In the genomic region with DNA sequence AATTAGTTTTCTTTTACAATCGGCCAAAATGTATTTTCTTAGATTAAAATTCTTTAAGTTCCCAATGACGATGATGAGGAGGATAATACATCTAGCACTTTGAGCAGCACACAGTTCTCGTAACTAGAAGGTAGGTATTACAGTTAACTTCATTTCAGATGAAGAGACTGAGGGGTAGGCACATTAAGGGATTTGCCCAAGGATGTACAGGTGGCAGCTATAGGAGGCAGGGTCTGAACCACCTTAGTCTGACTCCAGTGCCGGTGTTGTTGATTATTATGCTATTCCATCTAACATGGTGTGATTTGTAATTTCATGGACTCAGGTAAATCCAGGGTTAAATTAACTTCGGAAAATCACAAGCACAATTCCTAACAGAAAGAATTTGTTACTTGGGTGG, we compare ENCODE assay signal across 15 cellular contexts. TPM values are rescaled to one million over a fixed set of nuclear protein-coding genes. Genes with fewer than 3 reads are reported as not detected.
DNase-seq lines count a peak whose midpoint lies in the region; ATAC-seq and TF ChIP-seq lines count a peak whose summit lies in the region.
"Had no signal": no experiment of that assay in that cellular context is flagged by ENCODE, and none has a peak within 500 bp of the region (broad histone marks: within the 10 kb centered on the region; RNA-seq: fewer than 3 reads in every experiment).

No MANE protein-coding gene starts in this region.

- ATAC-seq in naive thymus-derived CD8-positive, alpha-beta T cell: peak; percentile 16 to 20
- ATAC-seq in GM21528 (IDR thresholded peaks at IDR 0.05; ENCODE audit: low FRiP score, unreplicated experiment) (no peak), GM21423 (IDR thresholded peaks at IDR 0.05; ENCODE audit: unreplicated experiment) (no peak)
- ATAC-seq: activated CD4-positive, CD25-positive, alpha-beta regulatory T cell treated with anti-CD3 and anti-CD28 coated beads, Interleukin-2, amount 50 U/mL, for 24 hours had no signal

- H3K4me3 Mint-ChIP-seq in activated CD4-positive, alpha-beta T cell treated with anti-CD3 and anti-CD28 coated beads, Interleukin-2, amount 10 ng/mL, durations not matched to agents 24 days and 14 days: peak overlapping the region; percentile 92
- peak overlapping the region; percentile 89 for H3K4me3 Mint-ChIP-seq in activated naive CD4-positive, alpha-beta T cell treated with anti-CD3 and anti-CD28 coated beads for 36 hours
- H3K4me3 Mint-ChIP-seq in naive thymus-derived CD8-positive, alpha-beta T cell: peak overlapping the region; percentile 82 to 97 (median 92)

- peaks cover 54% of the 10 kb centered on the region for H3K4me1 Mint-ChIP-seq in activated CD4-positive, alpha-beta T cell treated with anti-CD3 and anti-CD28 coated beads, Interleukin-2, amount 10 ng/mL, durations not matched to agents 24 days and 14 days
- H3K4me1 Mint-ChIP-seq in activated naive CD4-positive, alpha-beta T cell treated with anti-CD3 and anti-CD28 coated beads for 36 hours (ENCODE audit: low read depth): peaks cover 48% of the 10 kb centered on the region
- peaks cover 35 to 64% (median 60%) of the 10 kb centered on the region in 4 donors for H3K4me1 Mint-ChIP-seq in naive thymus-derived CD8-positive, alpha-beta T cell

- no peaks in the 10 kb centered on the region for H3K9me3 Mint-ChIP-seq in activated CD4-positive, alpha-beta T cell treated with anti-CD3 and anti-CD28 coated beads, Interleukin-2, amount 10 ng/mL, durations not matched to agents 24 days and 14 days
- peaks cover 7% of the 10 kb centered on the region for H3K9me3 Mint-ChIP-seq in activated naive CD4-positive, alpha-beta T cell treated with anti-CD3 and anti-CD28 coated beads for 36 hours
- H3K9me3 Mint-ChIP-seq in naive thymus-derived CD8-positive, alpha-beta T cell: peaks cover 0 to 6% (median 0%) of the 10 kb centered on the region in 9 donors

- H3K4me3 ChIP-seq in Loucy (ENCODE audit: low read length, poor library complexity, severe bottlenecking): peak overlapping the region; percentile 63

- no peak overlapping the region for H2AFZ ChIP-seq in Loucy (ENCODE audit: low read length)

- H3K9me2 ChIP-seq in Loucy (replicated peaks; ENCODE audit: low read depth, low read length): no peaks in the 10 kb centered on the region

- peaks cover 49% of the 10 kb centered on the region for H3K36me3 Mint-ChIP-seq in activated CD4-positive, alpha-beta T cell treated with anti-CD3 and anti-CD28 coated beads, Interleukin-2, amount 10 ng/mL, durations not matched to agents 24 days and 14 days (ENCODE audit: low read depth)
- H3K36me3 Mint-ChIP-seq in activated naive CD4-positive, alpha-beta T cell treated with anti-CD3 and anti-CD28 coated beads for 36 hours (ENCODE audit: low read depth): peaks cover 34% of the 10 kb centered on the region
- peaks cover 3 to 28% (median 21%) of the 10 kb centered on the region in 3 donors for H3K36me3 Mint-ChIP-seq in naive thymus-derived CD8-positive, alpha-beta T cell

- intact Hi-C loops in activated CD4-positive, alpha-beta T cell treated with anti-CD3 and anti-CD28 coated beads, Interleukin-2, amount 10 ng/mL, durations not matched to agents 24 days and 14 days (cut with micrococcal nuclease): loop anchor here (2.0 to 5.0 kb wide), 3 partner anchors 173 to 231 kb away; a partner anchor contains a TSS
- intact Hi-C loops in activated naive CD4-positive, alpha-beta T cell treated with anti-CD3 and anti-CD28 coated beads for 36 hours (cut with micrococcal nuclease): loop anchor here (5.0 kb wide), 2 partner anchors 1070 to 1440 kb away; a partner anchor contains a TSS

- H3K27me3 Mint-ChIP-seq in activated CD4-positive, alpha-beta T cell treated with anti-CD3 and anti-CD28 coated beads, Interleukin-2, amount 10 ng/mL, durations not matched to agents 24 days and 14 days: no peaks in the 10 kb centered on the region
- no peaks in the 10 kb centered on the region for H3K27me3 Mint-ChIP-seq in activated naive CD4-positive, alpha-beta T cell treated with anti-CD3 and anti-CD28 coated beads for 36 hours (ENCODE audit: low read depth)
- H3K27me3 Mint-ChIP-seq in naive thymus-derived CD8-positive, alpha-beta T cell: no peaks in the 10 kb centered on the region
- H3K27me3 Mint-ChIP-seq: progenitor cell of endocrine pancreas had no signal

- peak; percentile 72 for DNase-seq in activated CD4-positive, alpha-beta T cell treated with anti-CD3 and anti-CD28 coated beads, Interleukin-2, amount 10 ng/mL, durations not matched to agents 24 days and 14 days
- no peak for DNase-seq in activated CD4-positive, alpha-beta T cell treated with anti-CD3 and anti-CD28 coated beads, Interleukin-2, amount 50 U/mL, for 4 hours
- DNase-seq in activated naive CD4-positive, alpha-beta T cell treated with anti-CD3 and anti-CD28 coated beads for 36 hours: no peak
- DNase-seq in naive thymus-derived CD8-positive, alpha-beta T cell: peak in 3 of 10 donors; percentile 8 to 27 (median 10)
- no peak for DNase-seq in central memory CD4-positive, alpha-beta T cell
- DNase-seq: 8988T, erythroblast, NCI-H1417, SHP77 had no signal

- POLR2A ChIA-PET in naive thymus-derived CD8-positive, alpha-beta T cell (lab: Charles Lee): interaction anchor here (0.6 to 9.2 kb wide), 7 partner anchors 11 to 1252 kb away, joined by 3 to 133 read pairs (median 7); a partner anchor contains a TSS

- H3K9ac ChIP-seq in Loucy (ENCODE audit: low read depth, low read length, poor library complexity, severe bottlenecking): peak overlapping the region; percentile 57

- H3K36me3 ChIP-seq in Loucy (ENCODE audit: insufficient read depth, low read length): no peaks in the 10 kb centered on the region

- peaks cover 71% of the 10 kb centered on the region for H3K4me1 ChIP-seq in Loucy (ENCODE audit: insufficient read depth, low read length, poor library complexity, severe bottlenecking)

- no peaks in the 10 kb centered on the region for H3K9me3 ChIP-seq in Loucy (ENCODE audit: insufficient read depth, low read depth, low read length)

- H3K27me3 ChIP-seq in Loucy (ENCODE audit: insufficient read depth, low read length, poor library complexity, severe bottlenecking): no peaks in the 10 kb centered on the region

- no peak for TF ChIP-seq CTCF in Loucy (conservative IDR thresholded peaks at IDR 0.05; ENCODE audit: low read length)

- no peaks in the 10 kb centered on the region for H4K20me1 ChIP-seq in Loucy (ENCODE audit: insufficient read depth, low read length, poor library complexity, severe bottlenecking)

- H3F3A ChIP-seq in Loucy (ENCODE audit: low read depth): no peaks in the 10 kb centered on the region

- peak overlapping the region; percentile 98 for H3K27ac Mint-ChIP-seq in activated CD4-positive, alpha-beta T cell treated with anti-CD3 and anti-CD28 coated beads, Interleukin-2, amount 10 ng/mL, durations not matched to agents 24 days and 14 days
- peak overlapping the region; percentile 93 for H3K27ac Mint-ChIP-seq in activated naive CD4-positive, alpha-beta T cell treated with anti-CD3 and anti-CD28 coated beads for 36 hours
- peak overlapping the region; percentile 93 to 99 (median 96) for H3K27ac Mint-ChIP-seq in naive thymus-derived CD8-positive, alpha-beta T cell
- H3K27ac Mint-ChIP-seq: progenitor cell of endocrine pancreas had no signal

- CTCF ChIA-PET in activated naive CD4-positive, alpha-beta T cell treated with anti-CD3 and anti-CD28 coated beads for 36 hours (lab: Charles Lee): interaction anchor here (0.9 to 2.5 kb wide), 6 partner anchors 10 to 43 kb away, joined by 3 to 14 read pairs (median 6); no protein-coding TSS in a partner anchor

- peaks cover 48% of the 10 kb centered on the region for H3K79me2 ChIP-seq in Loucy (ENCODE audit: insufficient read depth, low read length)

- peak overlapping the region; percentile 41 for H3K4me2 ChIP-seq in Loucy (ENCODE audit: low read depth, low read length, poor library complexity, severe bottlenecking)

RNA-seq across cellular contexts. Expression of a gene that starts 1.1 kb away (rescaled TPM):
- 130 and 132 TPM in 2 replicates for total RNA-seq in activated CD4-positive, alpha-beta T cell treated with anti-CD3 and anti-CD28 coated beads, Interleukin-2, amount 10 ng/mL, durations not matched to agents 24 days and 14 days
- total RNA-seq in activated naive CD4-positive, alpha-beta T cell treated with anti-CD3 and anti-CD28 coated beads for 36 hours: 100 to 1,000 TPM; 165 to 167 TPM
- 100 to 1,000 TPM; 128 to 133 TPM for total RNA-seq in naive thymus-derived CD8-positive, alpha-beta T cell
- polyA plus RNA-seq in naive thymus-derived CD8-positive, alpha-beta T cell: 10 to 100 TPM; 15.8 to 32.0 (median 29.3) TPM
- total RNA-seq: H4, progenitor cell of endocrine pancreas had no signal

Comparison
In these comparisons a context has a peak if more than half of its experiments do, and no peak if none do; other contexts are left out.
1. ATAC-seq: peak in naive thymus-derived CD8-positive, alpha-beta T cell (2 of 2); none in GM21528 (single experiment) and GM21423 (single experiment).
2. Peak in every context shown above with its lines, with median percentiles within 50 percentile points of each other: H3K27ac Mint-ChIP-seq and H3K4me3 Mint-ChIP-seq.